Comparison of ENCODE assay signal across 1 cellular context in the genomic region with DNA sequence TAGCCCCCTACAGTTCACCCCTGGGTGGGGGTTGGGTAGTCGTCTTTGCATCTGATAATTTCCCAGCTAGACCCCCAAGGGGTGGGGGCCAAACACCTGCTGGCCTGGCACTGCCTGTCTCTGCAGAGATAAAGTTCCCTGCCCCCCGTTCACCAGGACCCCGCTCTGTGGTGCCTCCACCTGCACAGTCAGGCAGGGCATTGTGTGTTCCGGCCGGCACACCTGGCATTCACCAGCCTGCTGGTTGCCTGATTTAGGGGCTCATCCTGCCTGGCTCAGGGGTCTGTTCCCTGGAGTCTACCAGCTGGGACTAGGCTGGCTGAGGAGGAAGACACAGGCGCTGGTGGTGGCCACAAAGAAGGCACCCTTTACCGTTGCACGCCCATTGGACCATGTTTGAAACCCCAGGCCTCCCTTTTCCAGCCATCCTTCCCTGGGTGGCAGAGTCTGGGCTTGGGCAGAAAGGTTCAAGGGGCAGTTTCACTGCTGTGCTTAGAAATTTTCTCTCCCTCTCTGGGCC.
A peak's percentile ranks its signal among the peaks of the same experiment; 100 is the strongest.
TF ChIP-seq lines count a peak whose summit lies in the region.

No MANE protein-coding gene starts in this region.

TF ChIP-seq in HepG2, 621 proteins besides CTCF, POLR2A, EP300 and RAD21:
- TF ChIP-seq, protein P1, sequence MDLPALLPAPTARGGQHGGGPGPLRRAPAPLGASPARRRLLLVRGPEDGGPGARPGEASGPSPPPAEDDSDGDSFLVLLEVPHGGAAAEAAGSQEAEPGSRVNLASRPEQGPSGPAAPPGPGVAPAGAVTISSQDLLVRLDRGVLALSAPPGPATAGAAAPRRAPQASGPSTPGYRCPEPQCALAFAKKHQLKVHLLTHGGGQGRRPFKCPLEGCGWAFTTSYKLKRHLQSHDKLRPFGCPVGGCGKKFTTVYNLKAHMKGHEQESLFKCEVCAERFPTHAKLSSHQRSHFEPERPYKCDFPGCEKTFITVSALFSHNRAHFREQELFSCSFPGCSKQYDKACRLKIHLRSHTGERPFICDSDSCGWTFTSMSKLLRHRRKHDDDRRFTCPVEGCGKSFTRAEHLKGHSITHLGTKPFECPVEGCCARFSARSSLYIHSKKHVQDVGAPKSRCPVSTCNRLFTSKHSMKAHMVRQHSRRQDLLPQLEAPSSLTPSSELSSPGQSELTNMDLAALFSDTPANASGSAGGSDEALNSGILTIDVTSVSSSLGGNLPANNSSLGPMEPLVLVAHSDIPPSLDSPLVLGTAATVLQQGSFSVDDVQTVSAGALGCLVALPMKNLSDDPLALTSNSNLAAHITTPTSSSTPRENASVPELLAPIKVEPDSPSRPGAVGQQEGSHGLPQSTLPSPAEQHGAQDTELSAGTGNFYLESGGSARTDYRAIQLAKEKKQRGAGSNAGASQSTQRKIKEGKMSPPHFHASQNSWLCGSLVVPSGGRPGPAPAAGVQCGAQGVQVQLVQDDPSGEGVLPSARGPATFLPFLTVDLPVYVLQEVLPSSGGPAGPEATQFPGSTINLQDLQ (CRISPR knock-in tag; IDR thresholded peaks at IDR 0.05): no peak
- TF ChIP-seq ZBTB40 (IDR thresholded peaks at IDR 0.05) (no peak), ZBTB40 (CRISPR knock-in tag; IDR thresholded peaks at IDR 0.05) (peak; percentile 39; the same call in 1 of the 2 replicates)
